In the genomic region with DNA sequence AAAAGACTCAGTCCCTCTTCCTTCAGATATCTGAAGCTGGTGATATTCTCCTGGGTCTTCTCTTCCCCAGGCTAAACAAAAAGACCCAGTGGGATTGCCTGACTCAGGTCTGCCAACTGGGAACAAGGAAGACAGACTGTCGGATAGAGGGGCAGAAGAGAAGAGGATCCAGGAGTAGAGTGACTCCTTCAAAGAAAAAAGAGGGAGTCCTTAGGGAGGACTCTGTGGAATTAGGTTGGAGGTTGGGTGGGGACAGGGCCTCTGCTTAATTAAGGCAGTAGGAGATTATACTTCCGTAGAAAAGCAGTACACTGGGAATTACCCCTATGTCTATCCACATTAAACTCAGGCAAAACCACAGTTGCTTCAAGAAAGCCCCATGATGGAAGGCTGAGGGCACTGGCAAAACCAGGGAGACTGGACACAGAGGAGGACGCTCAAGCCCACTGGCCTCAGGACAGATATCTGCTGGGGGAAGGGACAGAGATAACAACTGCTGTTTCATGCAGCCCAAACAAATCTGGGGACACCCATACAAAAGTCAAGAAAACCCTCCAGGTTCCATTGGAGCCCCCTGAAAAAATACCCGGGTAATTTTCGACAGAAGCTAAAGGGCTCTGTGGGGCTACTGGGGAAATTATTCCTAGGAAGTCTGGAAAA, we compare ENCODE assay signal across 8 cellular contexts. TPM values are rescaled to one million over a fixed set of nuclear protein-coding genes. Genes with fewer than 3 reads are reported as not detected.
DNase-seq lines count a peak whose midpoint lies in the region; ATAC-seq, FAIRE-seq and TF ChIP-seq lines count a peak whose summit lies in the region.

No MANE protein-coding gene starts in this region.

- no peaks in the 10 kb centered on the region for H3K9me3 Mint-ChIP-seq in natural killer cell

- peaks cover 33 to 56% of the 10 kb centered on the region in 2 experiments for H3K4me1 ChIP-seq in K562 (replicated peaks in 1 of 2; ENCODE audit: control insufficient read depth in 2 of 2, insufficient read depth in 2 of 2, low read length in 2 of 2)

- FAIRE-seq in K562 (lab: Jason Lieb, UNC): peak; percentile 76
- no peak for FAIRE-seq in H54 (lab: Jason Lieb, UNC)

- no peak for TF ChIP-seq CTCF in GM06990 (IDR thresholded peaks at IDR 0.05; ENCODE audit: insufficient read depth, low read length, poor library complexity, severe bottlenecking)
- TF ChIP-seq CTCF in K562 (IDR thresholded peaks at IDR 0.05 in 2 of 3, conservative IDR thresholded peaks at IDR 0.05 in 1 of 3; ENCODE audit: insufficient read depth in 2 of 3, low read depth in 1 of 3, low read length in 3 of 3): no peak
- TF ChIP-seq CTCF in natural killer cell (IDR thresholded peaks at IDR 0.05): no peak

- peak overlapping the region; percentile 90 for H3K4me3 Mint-ChIP-seq in natural killer cell

- H3K27me3 Mint-ChIP-seq in natural killer cell (ENCODE audit: low read depth in 2 of 2): no peaks in the 10 kb centered on the region

- no peak overlapping the region for H2AFZ ChIP-seq in K562 (ENCODE audit: low read depth, low read length)

- WGBS in K562 (ENCODE audit: insufficient coverage, low coverage, missing lambda C conversion rate): 10% methylated on average over 5 of the region's 5 CpGs

- CTCF ChIA-PET in K562 (lab: Yijun Ruan, JAX; ENCODE audit: low intra/inter-chr PET ratio): no interaction called here

- no TSS peak for BruUV-seq in K562 (replicated peaks; lab: Mats Ljungman, UMichigan)

- TF ChIP-seq EP300 in K562 (IDR thresholded peaks at IDR 0.05; ENCODE audit: low read length): no peak; the same call in 1 of the 2 replicates

- H3K4me3 ChIP-seq in GM06990 (replicated peaks; ENCODE audit: low read depth, low read length) (peak overlapping the region; percentile 15), K562 (peak overlapping the region; percentile 88)

- intact Hi-C loops in K562 (cut with micrococcal nuclease): no loop called here
- intact Hi-C loops in natural killer cell (cut with micrococcal nuclease): no loop called here

- TF ChIP-seq POLR2A in K562 (conservative IDR thresholded peaks at IDR 0.05) (no peak), H54 (IDR thresholded peaks at IDR 0.05; ENCODE audit: low read depth, low read length) (no peak)

- no peak for DNase-seq in GM06990 (ENCODE audit: extremely low read depth, insufficient read length)
- peak in 2 of 4 experiments; percentile 50 to 60 for DNase-seq in K562 (ENCODE audit: extremely low read depth in 1 of 4, low spot score in 3 of 4)
- DNase-seq in natural killer cell: no peak
- DNase-seq in H54 (ENCODE audit: insufficient read length, low spot score): no peak
- no peak for DNase-seq in activated gamma-delta T cell (lab: John Stamatoyannopoulos, UW)
- no peak for DNase-seq in stimulated activated CD4-positive, alpha-beta T cell treated with anti-CD3 and anti-CD28 coated beads, Interleukin-2, amount 100 ng/mL, for 24 hours
- DNase-seq in NCI-H748 treated with DMSO at 0.1 percent for 48 hours (lab: John Stamatoyannopoulos, UW): no peak

- H3K79me2 ChIP-seq in K562 (ENCODE audit: control insufficient read depth, insufficient read depth, low read length): peaks cover 100% of the 10 kb centered on the region

- peaks cover 5% of the 10 kb centered on the region for H3K36me3 Mint-ChIP-seq in natural killer cell

- H3K27me3 ChIP-seq in GM06990 (replicated peaks; ENCODE audit: control insufficient read depth, insufficient read depth, low read length) (no peaks in the 10 kb centered on the region), K562 (ENCODE audit: control insufficient read depth in 2 of 2, insufficient read depth in 2 of 2, low read length in 2 of 2) (no peaks in the 10 kb centered on the region)

- H3K36me3 ChIP-seq in GM06990 (ENCODE audit: control insufficient read depth, insufficient read depth, low read length): peaks cover 10% of the 10 kb centered on the region
- H3K36me3 ChIP-seq in K562 (ENCODE audit: control insufficient read depth, insufficient read depth, low read length): peaks cover 95% of the 10 kb centered on the region

- ATAC-seq in HG02852 (IDR thresholded peaks at IDR 0.05; ENCODE audit: unreplicated experiment) (peak; percentile 21), K562 (peak; percentile 51), natural killer cell (no peak)

- H3K9me1 ChIP-seq in K562 (ENCODE audit: control insufficient read depth, insufficient read depth, low read length): no peaks in the 10 kb centered on the region

- no peak for TF ChIP-seq RAD21 in K562 (CRISPR knock-in tag; conservative IDR thresholded peaks at IDR 0.05 in 1 of 2, IDR thresholded peaks at IDR 0.05 in 1 of 2)

- H4K20me1 ChIP-seq in K562 (replicated peaks; ENCODE audit: control insufficient read depth, insufficient read depth, low read length): peaks cover 20% of the 10 kb centered on the region

- H3K9me3 ChIP-seq in K562 (replicated peaks; ENCODE audit: control insufficient read depth, insufficient read depth, low read depth, low read length): no peaks in the 10 kb centered on the region

- H3K4me1 Mint-ChIP-seq in natural killer cell: peaks cover 92 to 98% of the 10 kb centered on the region in 2 donors

- H3K4me2 ChIP-seq in K562 (ENCODE audit: insufficient read depth, low read length): peak overlapping the region; percentile 87

- peak overlapping the region; percentile 84 to 97 for H3K27ac Mint-ChIP-seq in natural killer cell

- POLR2A ChIA-PET in K562 (lab: Yijun Ruan, JAX): interaction anchor here (0.9 to 1.9 kb wide), 4 partner anchors 10 to 110 kb away, joined by 3 to 5 read pairs (median 4); no protein-coding TSS in a partner anchor

- peak overlapping the region; percentile 54 to 66; a peak in 3 of 4 replicates for H3K9ac ChIP-seq in K562 (ENCODE audit: insufficient read depth in 1 of 2, low read depth in 2 of 2, low read length in 2 of 2)

- in situ Hi-C loops in K562 (cut with MboI): no loop called here

- H3K27ac ChIP-seq in K562 (ENCODE audit: extremely low read depth, low read depth, low read length): peak overlapping the region; percentile 59

TF ChIP-seq in K562, 482 proteins besides CTCF, POLR2A, EP300 and RAD21 (continues in another document):
- TF ChIP-seq GATA2 (CRISPR knock-in tag; IDR thresholded peaks at IDR 0.05) (peak; percentile 17; the same call in 1 of the 2 replicates), SREBF2 (CRISPR knock-in tag; IDR thresholded peaks at IDR 0.05) (no peak), ZNF311 (CRISPR knock-in tag; IDR thresholded peaks at IDR 0.05) (no peak; the same call in 1 of the 2 replicates), ARNT (IDR thresholded peaks at IDR 0.05) (no peak)

RNA-seq across cellular contexts. Expression of a gene that starts 5.7 kb away (rescaled TPM):
- total RNA-seq in K562 (2011; cell fraction: chromatin; rRNA removed; ENCODE audit: low replicate concordance): 162 and 267 TPM in 2 replicates
- total RNA-seq in K562 (2011; cell fraction: nucleolus; rRNA removed): 145 and 154 TPM in 2 replicates
- total RNA-seq in K562 (2011; cell fraction: nucleoplasm; rRNA removed): 113 and 150 TPM in 2 replicates
- 137 and 179 TPM in 2 replicates for total RNA-seq in K562 (2014; rRNA removed)
- total RNA-seq in K562 (2014; rRNA removed; fragmentation: Illumina TruSeq; extraction: Trizol): 72.0 and 81.3 TPM in 2 replicates
- 88.7 and 89.1 TPM in 2 replicates for total RNA-seq in K562 (2015; rRNA removed; fragmentation: Illumina TruSeq; extraction: Trizol)
- total RNA-seq in K562 (2021): 150 and 157 TPM in 2 replicates
- polyA plus RNA-seq in K562 (2011; rRNA removed): 120 and 121 TPM in 2 replicates
- 113 and 145 TPM in 2 replicates for polyA plus RNA-seq in K562 (2011; cell fraction: cytosol; rRNA removed)
- 70.0 and 81.2 TPM in 2 replicates for polyA plus RNA-seq in K562 (2011; cell fraction: nucleus; rRNA removed)
- 134 and 224 TPM in 2 replicates for polyA plus RNA-seq in K562 (2012)
- 182 and 187 TPM in 2 replicates for polyA plus RNA-seq in K562 (2014; fragmentation: Illumina TruSeq; extraction: Trizol)
- 10 to 100 TPM in 1 of 2 experiments, 1 to 10 TPM in 1; 3.3 to 17.9 TPM for polyA plus RNA-seq in K562 (2014; fragmentation: Nextera tagmentation; extraction: Ambion mirVana)
- 140 and 156 TPM in 2 replicates for polyA plus RNA-seq in K562 (2014; rRNA removed)
- 87.8 and 101 TPM in 2 replicates for polyA minus RNA-seq in K562 (2011; rRNA and poly(A)+ RNA removed)
- polyA minus RNA-seq in K562 (2011; cell fraction: cytosol; rRNA and poly(A)+ RNA removed): 56.3 and 61.7 TPM in 2 replicates
- polyA minus RNA-seq in K562 (2011; cell fraction: nucleus; rRNA and poly(A)+ RNA removed): 74.2 and 92.5 TPM in 2 replicates
- total RNA-seq in natural killer cell: 10 to 100 TPM; 67.4 to 92.6 (median 78.6) TPM

RNA-seq across cellular contexts. Expression of a gene that starts 22.1 kb away (rescaled TPM):
- 34.1 and 68.4 TPM in 2 replicates for total RNA-seq in K562 (2011; cell fraction: chromatin; rRNA removed; ENCODE audit: low replicate concordance)
- 33.2 and 33.7 TPM in 2 replicates for total RNA-seq in K562 (2011; cell fraction: nucleolus; rRNA removed)
- total RNA-seq in K562 (2011; cell fraction: nucleoplasm; rRNA removed): 50.5 and 54.4 TPM in 2 replicates
- 143 and 153 TPM in 2 replicates for total RNA-seq in K562 (2014; rRNA removed)
- 133 and 153 TPM in 2 replicates for total RNA-seq in K562 (2014; rRNA removed; fragmentation: Illumina TruSeq; extraction: Trizol)
- total RNA-seq in K562 (2015; rRNA removed; fragmentation: Illumina TruSeq; extraction: Trizol): 134 TPM in 2 replicates
- 144 and 171 TPM in 2 replicates for total RNA-seq in K562 (2021)
- polyA plus RNA-seq in K562 (2011; rRNA removed): 89.7 and 108 TPM in 2 replicates
- 32.9 and 56.0 TPM in 2 replicates for polyA plus RNA-seq in K562 (2011; cell fraction: cytosol; rRNA removed)
- 157 and 160 TPM in 2 replicates for polyA plus RNA-seq in K562 (2011; cell fraction: nucleus; rRNA removed)
- 117 and 130 TPM in 2 replicates for polyA plus RNA-seq in K562 (2012)
- 212 and 241 TPM in 2 replicates for polyA plus RNA-seq in K562 (2014; fragmentation: Illumina TruSeq; extraction: Trizol)
- polyA plus RNA-seq in K562 (2014; fragmentation: Nextera tagmentation; extraction: Ambion mirVana): 10 to 100 TPM; 48.0 to 57.8 TPM
- polyA plus RNA-seq in K562 (2014; rRNA removed): 101 and 112 TPM in 2 replicates
- polyA minus RNA-seq in K562 (2011; rRNA and poly(A)+ RNA removed): 140 and 157 TPM in 2 replicates
- 54.2 and 70.1 TPM in 2 replicates for polyA minus RNA-seq in K562 (2011; cell fraction: cytosol; rRNA and poly(A)+ RNA removed)
- 47.8 and 109 TPM in 2 replicates for polyA minus RNA-seq in K562 (2011; cell fraction: nucleus; rRNA and poly(A)+ RNA removed)
- 1 to 10 TPM; 2.2 to 4.2 (median 2.2) TPM for total RNA-seq in natural killer cell

Comparison
In these comparisons a context has a peak if more than half of its experiments do, and no peak if none do; other contexts are left out.
1. ATAC-seq: peak in HG02852 (single experiment) and K562 (single experiment); none in natural killer cell (0 of 3).
2. RNA of a gene that starts 22.1 kb away (total RNA-seq): 33.2 to 171 TPM in K562; 2.2 to 4.2 TPM in natural killer cell; every median in the first group is over 4 times any median in the second.